Comparison of ENCODE assay signal across 8 cellular contexts in genomic region chr11:86805873-86806310, GRCh38. TPM values are rescaled to one million over a fixed set of nuclear protein-coding genes. Genes with fewer than 3 reads are reported as not detected.
A peak's percentile ranks its signal among the peaks of the same experiment; 100 is the strongest.
DNase-seq lines count a peak whose midpoint lies in the region; ATAC-seq and TF ChIP-seq lines count a peak whose summit lies in the region.

No MANE protein-coding gene starts in this region.

- peak; percentile 98 for ATAC-seq in GM18870 (IDR thresholded peaks at IDR 0.05; ENCODE audit: unreplicated experiment)
- peak; percentile 81 for ATAC-seq in HG02642 (IDR thresholded peaks at IDR 0.05; ENCODE audit: poor library complexity, unreplicated experiment)
- peak; percentile 98 to 99 for ATAC-seq in natural killer cell treated with Interleukin-12 subunit alpha and Interleukin-12 subunit beta and Interleukin-15 and Interleukin-18, amount 100 ng/mL, for 72 hours

- no peak overlapping the region for H3K4me3 ChIP-seq in lower leg skin (ENCODE audit: low read depth, poor library complexity, severe bottlenecking)

- peak; percentile 71 for DNase-seq in T-helper 2 cell treated with Interferon-gamma antibody and Interleukin-4, amounts not matched to agents 5 μg/mL and 100 μg/mL, for 36 hours (ENCODE audit: low spot score)
- DNase-seq in natural killer cell treated with Interleukin-12 subunit alpha and Interleukin-12 subunit beta and Interleukin-15 and Interleukin-18, amount 100 ng/mL, for 72 hours (ENCODE audit: low spot score) = peak; percentile 82
- no peak for DNase-seq in C1 segment of cervical spinal cord (lab: John Stamatoyannopoulos, UW)
- DNase-seq in lower leg skin (ENCODE audit: low spot score in 2 of 2) = no peak
- no peak for DNase-seq in caudate nucleus (lab: John Stamatoyannopoulos, UW)
- DNase-seq in medulla oblongata (ENCODE audit: extremely low spot score) = no peak

- intact Hi-C loops in lower leg skin (cut with DNase I; ENCODE audit: low total_unique reads) = no loop called here

- peak overlapping the region; percentile 30 for H3K4me3 Mint-ChIP-seq in T-helper 2 cell treated with Interferon-gamma antibody and Interleukin-4, amounts not matched to agents 5 μg/mL and 100 μg/mL, for 36 hours
- H3K4me3 Mint-ChIP-seq in natural killer cell treated with Interleukin-12 subunit alpha and Interleukin-12 subunit beta and Interleukin-15 and Interleukin-18, amount 100 ng/mL, for 72 hours = peak overlapping the region; percentile 67

- TF ChIP-seq POLR2A in lower leg skin (IDR thresholded peaks at IDR 0.05) = no peak

- H3K9me3 Mint-ChIP-seq in T-helper 2 cell treated with Interferon-gamma antibody and Interleukin-4, amounts not matched to agents 5 μg/mL and 100 μg/mL, for 36 hours = no peaks in the 10 kb centered on the region
- no peaks in the 10 kb centered on the region for H3K9me3 Mint-ChIP-seq in natural killer cell treated with Interleukin-12 subunit alpha and Interleukin-12 subunit beta and Interleukin-15 and Interleukin-18, amount 100 ng/mL, for 72 hours

- H3K27ac ChIP-seq in caudate nucleus (ENCODE audit: low read depth, low read length) = no peak overlapping the region

- H3K27ac Mint-ChIP-seq in T-helper 2 cell treated with Interferon-gamma antibody and Interleukin-4, amounts not matched to agents 5 μg/mL and 100 μg/mL, for 36 hours = peak overlapping the region; percentile 52
- peak overlapping the region; percentile 61 to 82 for H3K27ac Mint-ChIP-seq in natural killer cell treated with Interleukin-12 subunit alpha and Interleukin-12 subunit beta and Interleukin-15 and Interleukin-18, amount 100 ng/mL, for 72 hours

- H3K4me1 Mint-ChIP-seq in T-helper 2 cell treated with Interferon-gamma antibody and Interleukin-4, amounts not matched to agents 5 μg/mL and 100 μg/mL, for 36 hours (ENCODE audit: low read depth) = peaks cover 28% of the 10 kb centered on the region
- peaks cover 68 to 76% of the 10 kb centered on the region in 2 donors for H3K4me1 Mint-ChIP-seq in natural killer cell treated with Interleukin-12 subunit alpha and Interleukin-12 subunit beta and Interleukin-15 and Interleukin-18, amount 100 ng/mL, for 72 hours (ENCODE audit: low read depth in 2 of 2)

- 36 to 44% methylated on average over 2 of the region's 2 CpGs for WGBS in lower leg skin, 2 donors

- no peaks in the 10 kb centered on the region for H3K36me3 Mint-ChIP-seq in T-helper 2 cell treated with Interferon-gamma antibody and Interleukin-4, amounts not matched to agents 5 μg/mL and 100 μg/mL, for 36 hours (ENCODE audit: low read depth)
- no peaks in the 10 kb centered on the region for H3K36me3 Mint-ChIP-seq in natural killer cell treated with Interleukin-12 subunit alpha and Interleukin-12 subunit beta and Interleukin-15 and Interleukin-18, amount 100 ng/mL, for 72 hours

- peaks cover 38% of the 10 kb centered on the region for H3K27me3 Mint-ChIP-seq in T-helper 2 cell treated with Interferon-gamma antibody and Interleukin-4, amounts not matched to agents 5 μg/mL and 100 μg/mL, for 36 hours (ENCODE audit: low read depth)
- peaks cover 0 to 2% of the 10 kb centered on the region in 2 donors for H3K27me3 Mint-ChIP-seq in natural killer cell treated with Interleukin-12 subunit alpha and Interleukin-12 subunit beta and Interleukin-15 and Interleukin-18, amount 100 ng/mL, for 72 hours

- no peak for TF ChIP-seq CTCF in lower leg skin (IDR thresholded peaks at IDR 0.05)

RNA-seq across cellular contexts. Expression of gene PRSS23, which starts 5.5 kb away (rescaled TPM):
- total RNA-seq in natural killer cell treated with Interleukin-12 subunit alpha and Interleukin-12 subunit beta and Interleukin-15 and Interleukin-18, amount 100 ng/mL, for 72 hours = 1 to 10 TPM in 1 of 2 donors, under 1 TPM in 1; 0.95 to 3.4 TPM
- total RNA-seq in lower leg skin = 10 to 100 TPM in 2 of 4 donors, 1 to 10 TPM in 2; 7.5 to 32.1 (median 13.7) TPM

Comparison
In these comparisons a context has a peak if more than half of its experiments do, and no peak if none do; other contexts are left out.
1. DNase-seq: peak in T-helper 2 cell treated with Interferon-gamma antibody and Interleukin-4, amounts not matched to agents 5 μg/mL and 100 μg/mL, for 36 hours (single experiment) and natural killer cell treated with Interleukin-12 subunit alpha and Interleukin-12 subunit beta and Interleukin-15 and Interleukin-18, amount 100 ng/mL, for 72 hours (single experiment); none in C1 segment of cervical spinal cord (0 of 14), lower leg skin (0 of 2), caudate nucleus (0 of 61) and medulla oblongata (single experiment).
2. Peak in every context shown above with its lines, with median percentiles within 50 percentile points of each other: ATAC-seq.